ENCODE assay signal across 1 cellular context in the genomic region with DNA sequence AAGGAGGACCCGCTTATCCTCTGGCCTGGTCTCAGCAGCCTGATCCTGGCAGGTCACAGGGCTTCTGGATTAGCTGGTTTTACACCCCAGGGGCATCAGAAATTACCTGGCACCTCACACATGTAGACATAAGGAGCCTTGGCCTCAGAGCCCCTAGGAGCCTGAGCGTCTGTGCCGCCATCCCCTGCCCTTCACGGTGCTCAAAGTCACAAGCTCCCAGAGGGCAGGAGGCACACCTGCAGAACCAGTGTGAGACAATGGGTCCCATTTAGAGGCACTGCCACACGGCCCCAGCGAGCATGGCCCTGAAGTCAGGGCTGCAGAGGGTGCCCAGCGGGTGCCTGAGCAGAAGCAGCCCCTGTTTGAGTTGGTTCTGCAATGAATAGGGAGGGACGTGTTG.
TF ChIP-seq lines count a peak whose summit lies in the region.

No MANE protein-coding gene starts in this region.

TF ChIP-seq in WTC11, 78 proteins besides CTCF, POLR2A, EP300 and RAD21 (continued from another document):
- TF ChIP-seq, protein P1, sequence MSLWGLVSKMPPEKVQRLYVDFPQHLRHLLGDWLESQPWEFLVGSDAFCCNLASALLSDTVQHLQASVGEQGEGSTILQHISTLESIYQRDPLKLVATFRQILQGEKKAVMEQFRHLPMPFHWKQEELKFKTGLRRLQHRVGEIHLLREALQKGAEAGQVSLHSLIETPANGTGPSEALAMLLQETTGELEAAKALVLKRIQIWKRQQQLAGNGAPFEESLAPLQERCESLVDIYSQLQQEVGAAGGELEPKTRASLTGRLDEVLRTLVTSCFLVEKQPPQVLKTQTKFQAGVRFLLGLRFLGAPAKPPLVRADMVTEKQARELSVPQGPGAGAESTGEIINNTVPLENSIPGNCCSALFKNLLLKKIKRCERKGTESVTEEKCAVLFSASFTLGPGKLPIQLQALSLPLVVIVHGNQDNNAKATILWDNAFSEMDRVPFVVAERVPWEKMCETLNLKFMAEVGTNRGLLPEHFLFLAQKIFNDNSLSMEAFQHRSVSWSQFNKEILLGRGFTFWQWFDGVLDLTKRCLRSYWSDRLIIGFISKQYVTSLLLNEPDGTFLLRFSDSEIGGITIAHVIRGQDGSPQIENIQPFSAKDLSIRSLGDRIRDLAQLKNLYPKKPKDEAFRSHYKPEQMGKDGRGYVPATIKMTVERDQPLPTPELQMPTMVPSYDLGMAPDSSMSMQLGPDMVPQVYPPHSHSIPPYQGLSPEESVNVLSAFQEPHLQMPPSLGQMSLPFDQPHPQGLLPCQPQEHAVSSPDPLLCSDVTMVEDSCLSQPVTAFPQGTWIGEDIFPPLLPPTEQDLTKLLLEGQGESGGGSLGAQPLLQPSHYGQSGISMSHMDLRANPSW (CRISPR knock-in tag; conservative IDR thresholded peaks at IDR 0.05; ENCODE audit: low read depth): no peak
- TF ChIP-seq, protein P2, sequence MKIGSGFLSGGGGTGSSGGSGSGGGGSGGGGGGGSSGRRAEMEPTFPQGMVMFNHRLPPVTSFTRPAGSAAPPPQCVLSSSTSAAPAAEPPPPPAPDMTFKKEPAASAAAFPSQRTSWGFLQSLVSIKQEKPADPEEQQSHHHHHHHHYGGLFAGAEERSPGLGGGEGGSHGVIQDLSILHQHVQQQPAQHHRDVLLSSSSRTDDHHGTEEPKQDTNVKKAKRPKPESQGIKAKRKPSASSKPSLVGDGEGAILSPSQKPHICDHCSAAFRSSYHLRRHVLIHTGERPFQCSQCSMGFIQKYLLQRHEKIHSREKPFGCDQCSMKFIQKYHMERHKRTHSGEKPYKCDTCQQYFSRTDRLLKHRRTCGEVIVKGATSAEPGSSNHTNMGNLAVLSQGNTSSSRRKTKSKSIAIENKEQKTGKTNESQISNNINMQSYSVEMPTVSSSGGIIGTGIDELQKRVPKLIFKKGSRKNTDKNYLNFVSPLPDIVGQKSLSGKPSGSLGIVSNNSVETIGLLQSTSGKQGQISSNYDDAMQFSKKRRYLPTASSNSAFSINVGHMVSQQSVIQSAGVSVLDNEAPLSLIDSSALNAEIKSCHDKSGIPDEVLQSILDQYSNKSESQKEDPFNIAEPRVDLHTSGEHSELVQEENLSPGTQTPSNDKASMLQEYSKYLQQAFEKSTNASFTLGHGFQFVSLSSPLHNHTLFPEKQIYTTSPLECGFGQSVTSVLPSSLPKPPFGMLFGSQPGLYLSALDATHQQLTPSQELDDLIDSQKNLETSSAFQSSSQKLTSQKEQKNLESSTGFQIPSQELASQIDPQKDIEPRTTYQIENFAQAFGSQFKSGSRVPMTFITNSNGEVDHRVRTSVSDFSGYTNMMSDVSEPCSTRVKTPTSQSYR (CRISPR knock-in tag; IDR thresholded peaks at IDR 0.05): no peak
